In genomic region chr22:31106651-31107205, GRCh38 we compare ENCODE assay signal across 8 cellular contexts. TPM values are rescaled to one million over a fixed set of nuclear protein-coding genes. Genes with fewer than 3 reads are reported as not detected.
A peak's percentile ranks its signal among the peaks of the same experiment; 100 is the strongest.
DNase-seq lines count a peak whose midpoint lies in the region; ATAC-seq and TF ChIP-seq lines count a peak whose summit lies in the region.

No MANE protein-coding gene starts in this region.

- peak overlapping the region; percentile 82; the same call in 1 of the 2 replicates for H2AFZ ChIP-seq in Karpas-422 (ENCODE audit: low read length)

- H3K4me2 ChIP-seq in Karpas-422 (ENCODE audit: low read depth, low read length, poor library complexity, severe bottlenecking) = peak overlapping the region; percentile 96

- no peak for TF ChIP-seq CTCF in AG04450 (IDR thresholded peaks at IDR 0.05; ENCODE audit: low read depth, low read length)

- peak overlapping the region; percentile 79 for H3K9ac ChIP-seq in Karpas-422 (ENCODE audit: low read length)

- peak overlapping the region; percentile 95 for H3K4me3 ChIP-seq in AG04450 (ENCODE audit: low read depth, low read length)
- peak overlapping the region; percentile 78 for H3K4me3 ChIP-seq in Karpas-422 (ENCODE audit: low read length)
- H3K4me3 ChIP-seq in effector memory CD4-positive, alpha-beta T cell (ENCODE audit: insufficient read depth, low read depth, low read length, poor library complexity, severe bottlenecking) = peak overlapping the region; percentile 52
- peak overlapping the region; percentile 78 to 82 for H3K4me3 ChIP-seq in muscle layer of duodenum (ENCODE audit: low read depth in 1 of 2, low read length in 2 of 2)

- DNase-seq in AG04450 (ENCODE audit: low read depth, low spot score) (no peak), Karpas-422 (no peak), glomerular visceral epithelial cell (ENCODE audit: extremely low spot score) (no peak), NCI-H510A (lab: John Stamatoyannopoulos, UW) (no peak), NCI-H524 (lab: John Stamatoyannopoulos, UW) (no peak)
- no peak for DNase-seq in effector memory CD4-positive, alpha-beta T cell

- H3K27me3 ChIP-seq in AG04450 (ENCODE audit: control insufficient read depth, insufficient read depth, low read length) (no peaks in the 10 kb centered on the region), Karpas-422 (ENCODE audit: low read length) (no peaks in the 10 kb centered on the region), muscle layer of duodenum (ENCODE audit: low read depth, low read length) (no peaks in the 10 kb centered on the region)
- H3K27me3 ChIP-seq in effector memory CD4-positive, alpha-beta T cell (replicated peaks; ENCODE audit: control insufficient read depth, insufficient read depth, low read length, poor library complexity, severe bottlenecking) = no peaks in the 10 kb centered on the region

- POLR2A ChIA-PET in AG04450 (lab: Yijun Ruan, JAX) = interaction anchor here (0.6 to 2.0 kb wide), 9 partner anchors 8 to 161 kb away, joined by 3 to 10 read pairs (median 5); partner anchors contain the start of genes MORC2, SMTN and TUG1

- H3K4me1 ChIP-seq in Karpas-422 (ENCODE audit: low read length) = peaks cover 14% of the 10 kb centered on the region
- H3K4me1 ChIP-seq in effector memory CD4-positive, alpha-beta T cell (ENCODE audit: control insufficient read depth, insufficient read depth, low read length, poor library complexity, severe bottlenecking) = peaks cover 9% of the 10 kb centered on the region
- peaks cover 16 to 40% of the 10 kb centered on the region in 2 donors for H3K4me1 ChIP-seq in muscle layer of duodenum (ENCODE audit: control insufficient read depth in 1 of 2, insufficient read depth in 2 of 2, low read length in 2 of 2)

- peak overlapping the region; percentile 98 for H3K27ac ChIP-seq in AG04450 (ENCODE audit: low read depth, low read length)
- H3K27ac ChIP-seq in Karpas-422 (ENCODE audit: low read length) = no peak overlapping the region
- H3K27ac ChIP-seq in effector memory CD4-positive, alpha-beta T cell (ENCODE audit: insufficient read depth, low read length, poor library complexity, severe bottlenecking) = peak overlapping the region; percentile 64
- H3K27ac ChIP-seq in muscle layer of duodenum (ENCODE audit: low read length) = peak overlapping the region; percentile 95

- no peak for ATAC-seq in HG03521 (IDR thresholded peaks at IDR 0.05; ENCODE audit: unreplicated experiment)

- H3K79me2 ChIP-seq in Karpas-422 (ENCODE audit: low read length) = no peaks in the 10 kb centered on the region

- no peaks in the 10 kb centered on the region for H3K36me3 ChIP-seq in Karpas-422 (ENCODE audit: insufficient read depth, low read length)
- H3K36me3 ChIP-seq in effector memory CD4-positive, alpha-beta T cell (ENCODE audit: control insufficient read depth, insufficient read depth, low read length) = no peaks in the 10 kb centered on the region
- H3K36me3 ChIP-seq in muscle layer of duodenum (ENCODE audit: control insufficient read depth in 1 of 2, insufficient read depth in 2 of 2, low read length in 2 of 2) = peaks cover 5 to 14% of the 10 kb centered on the region in 2 donors

- H4K20me1 ChIP-seq in Karpas-422 (ENCODE audit: insufficient read depth, low read depth, low read length) = no peaks in the 10 kb centered on the region

- CTCF ChIA-PET in AG04450 (lab: Charles Lee) = interaction anchor here (0.5 to 3.1 kb wide), 56 partner anchors 7 to 687 kb away, joined by 3 to 72 read pairs (median 4); partner anchors contain the start of genes LIMK2, MORC2, PIK3IP1 and PLA2G3

- H3K9me2 ChIP-seq in Karpas-422 (replicated peaks; ENCODE audit: insufficient read depth, low read length) = no peaks in the 10 kb centered on the region

- H3K9me3 ChIP-seq in AG04450 (ENCODE audit: control insufficient read depth, insufficient read depth, low read length) (peaks cover 6% of the 10 kb centered on the region; the same call in 1 of the 2 replicates), Karpas-422 (ENCODE audit: low read length) (no peaks in the 10 kb centered on the region), muscle layer of duodenum (ENCODE audit: control insufficient read depth in 1 of 2, low read length in 2 of 2) (no peaks in the 10 kb centered on the region)
- no peaks in the 10 kb centered on the region for H3K9me3 ChIP-seq in effector memory CD4-positive, alpha-beta T cell (ENCODE audit: control insufficient read depth, low read length)

RNA-seq across cellular contexts. Expression of gene SELENOM, which starts 0.6 kb away (rescaled TPM):
- 89.0 and 153 TPM in 2 replicates for polyA plus RNA-seq in AG04450 (2011; rRNA removed)
- 76.8 and 85.9 TPM in 2 replicates for polyA minus RNA-seq in AG04450 (2011; rRNA and poly(A)+ RNA removed)
- total RNA-seq in Karpas-422 (2014; rRNA removed; shearing (Covaris generic); ENCODE audit: low replicate concordance) = 11.1 and 18.5 TPM in 2 replicates

RNA-seq across cellular contexts. Expression of gene INPP5J, which starts 16.0 kb away (rescaled TPM):
- 0.91 and 0.92 TPM in 2 replicates for polyA plus RNA-seq in AG04450 (2011; rRNA removed)
- 1.5 and 2.2 TPM in 2 replicates for polyA minus RNA-seq in AG04450 (2011; rRNA and poly(A)+ RNA removed)
- total RNA-seq in Karpas-422 (2014; rRNA removed; shearing (Covaris generic); ENCODE audit: low replicate concordance) = 14.4 and 18.3 TPM in 2 replicates

RNA-seq across cellular contexts. Expression of gene SMTN, which starts 25.6 kb away (rescaled TPM):
- 13.2 and 14.1 TPM in 2 replicates for polyA plus RNA-seq in AG04450 (2011; rRNA removed)
- 13.1 and 13.5 TPM in 2 replicates for polyA minus RNA-seq in AG04450 (2011; rRNA and poly(A)+ RNA removed)
- total RNA-seq in Karpas-422 (2014; rRNA removed; shearing (Covaris generic); ENCODE audit: low replicate concordance) = 23.5 and 27.9 TPM in 2 replicates

RNA-seq across cellular contexts. Expression of gene PLA2G3, which starts 33.6 kb away (rescaled TPM):
- 0.10 and 0.11 TPM in 2 replicates for polyA plus RNA-seq in AG04450 (2011; rRNA removed)
- polyA minus RNA-seq in AG04450 (2011; rRNA and poly(A)+ RNA removed) = 0.09 TPM in 1 of 2 replicates, not detected in the other
- not detected in 2 replicates for total RNA-seq in Karpas-422 (2014; rRNA removed; shearing (Covaris generic); ENCODE audit: low replicate concordance)

RNA-seq across cellular contexts. Expression of gene RNF185, which starts 53.3 kb away (rescaled TPM):
- polyA plus RNA-seq in AG04450 (2011; rRNA removed) = 57.3 and 59.4 TPM in 2 replicates
- 37.1 and 46.8 TPM in 2 replicates for polyA minus RNA-seq in AG04450 (2011; rRNA and poly(A)+ RNA removed)
- 41.1 and 44.8 TPM in 2 replicates for total RNA-seq in Karpas-422 (2014; rRNA removed; shearing (Covaris generic); ENCODE audit: low replicate concordance)
